8 cellular contexts compared by ENCODE assay signal in the genomic region with DNA sequence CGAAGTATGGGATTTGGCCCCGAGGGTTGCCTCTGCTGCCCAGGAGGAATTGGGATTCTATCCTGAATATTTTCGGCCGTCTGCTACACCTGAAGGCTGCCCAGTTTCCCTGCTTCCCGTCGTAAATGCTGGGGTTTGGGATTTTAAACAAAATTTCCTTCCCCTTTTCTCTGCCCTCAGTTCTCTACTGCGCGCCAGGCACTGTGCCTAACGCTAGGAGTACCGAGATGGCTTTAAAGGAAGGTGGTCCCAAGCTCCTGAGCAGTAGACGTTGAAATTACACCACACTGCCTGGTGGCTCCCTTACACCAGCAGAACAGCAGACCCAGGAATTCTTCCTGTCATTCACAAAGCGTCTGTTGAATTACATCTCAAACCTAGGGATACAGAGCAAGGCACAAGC. TPM values are rescaled to one million over a fixed set of nuclear protein-coding genes. Genes with fewer than 3 reads are reported as not detected.
DNase-seq lines count a peak whose midpoint lies in the region; ATAC-seq and FAIRE-seq lines count a peak whose summit lies in the region.

No MANE protein-coding gene starts in this region.

- peak overlapping the region; percentile 65 for H3K27ac Mint-ChIP-seq in activated CD4-positive, alpha-beta T cell treated with anti-CD3 and anti-CD28 coated beads for 36 hours
- peak overlapping the region; percentile 88 to 99 (median 98) for H3K27ac Mint-ChIP-seq in naive B cell

- no peaks in the 10 kb centered on the region for H3K27me3 ChIP-seq in effector memory CD4-positive, alpha-beta T cell (replicated peaks; ENCODE audit: control insufficient read depth, insufficient read depth, low read length, poor library complexity, severe bottlenecking)

- H3K27me3 Mint-ChIP-seq in activated CD4-positive, alpha-beta T cell treated with anti-CD3 and anti-CD28 coated beads for 36 hours, result no peaks in the 10 kb centered on the region
- H3K27me3 Mint-ChIP-seq in naive B cell, result no peaks in the 10 kb centered on the region

- no peak for FAIRE-seq in GM19239 (lab: Jason Lieb, UNC)

- intact Hi-C loops in activated CD4-positive, alpha-beta T cell treated with anti-CD3 and anti-CD28 coated beads for 36 hours (cut with DNase I, micrococcal nuclease), result loop anchor here (1.0 to 10.0 kb wide), 15 partner anchors 76 to 1459 kb away; partner anchors contain the start of genes CRY1 (in 1 of the 2), FICD (in 1 of the 2), ISCU (in 1 of the 2) and POLR3B (in 1 of the 2)

- peak overlapping the region; percentile 72 for H3K27ac ChIP-seq in effector memory CD4-positive, alpha-beta T cell (ENCODE audit: insufficient read depth, low read length, poor library complexity, severe bottlenecking)

- H3K36me3 ChIP-seq in effector memory CD4-positive, alpha-beta T cell (ENCODE audit: control insufficient read depth, insufficient read depth, low read length), result peaks cover 13% of the 10 kb centered on the region

- POLR2A ChIA-PET in activated CD4-positive, alpha-beta T cell treated with anti-CD3 and anti-CD28 coated beads for 36 hours (lab: Charles Lee), result no interaction called here

- peaks cover 24% of the 10 kb centered on the region for H3K36me3 Mint-ChIP-seq in activated CD4-positive, alpha-beta T cell treated with anti-CD3 and anti-CD28 coated beads for 36 hours (ENCODE audit: low read depth)
- peaks cover 0 to 4% of the 10 kb centered on the region in 2 donors for H3K36me3 Mint-ChIP-seq in naive B cell

- peak overlapping the region; percentile 92 for H3K4me3 Mint-ChIP-seq in activated CD4-positive, alpha-beta T cell treated with anti-CD3 and anti-CD28 coated beads for 36 hours
- H3K4me3 Mint-ChIP-seq in naive B cell, result peak overlapping the region; percentile 85 to 94 (median 90)

- no peaks in the 10 kb centered on the region for H3K9me3 Mint-ChIP-seq in activated CD4-positive, alpha-beta T cell treated with anti-CD3 and anti-CD28 coated beads for 36 hours (ENCODE audit: low read depth)
- H3K9me3 Mint-ChIP-seq in naive B cell, result no peaks in the 10 kb centered on the region

- H3K4me1 ChIP-seq in effector memory CD4-positive, alpha-beta T cell (ENCODE audit: control insufficient read depth, insufficient read depth, low read length, poor library complexity, severe bottlenecking), result peaks cover 24% of the 10 kb centered on the region

- peaks cover 27% of the 10 kb centered on the region for H3K4me1 Mint-ChIP-seq in activated CD4-positive, alpha-beta T cell treated with anti-CD3 and anti-CD28 coated beads for 36 hours
- H3K4me1 Mint-ChIP-seq in naive B cell, result peaks cover 17 to 33% (median 28%) of the 10 kb centered on the region in 3 donors

- no peaks in the 10 kb centered on the region for H3K9me3 ChIP-seq in effector memory CD4-positive, alpha-beta T cell (ENCODE audit: control insufficient read depth, low read length)

- CTCF ChIA-PET in activated CD4-positive, alpha-beta T cell treated with anti-CD3 and anti-CD28 coated beads for 36 hours (lab: Charles Lee), result interaction anchor here (3.1 kb wide), 1 partner anchor 151 kb away, joined by 12 read pairs; no protein-coding TSS in a partner anchor

- no peak for ATAC-seq in activated CD4-positive, alpha-beta T cell treated with anti-CD3 and anti-CD28 coated beads for 36 hours
- peak in 1 of 2 donors; percentile 13 for ATAC-seq in naive B cell (ENCODE audit: low read depth in 2 of 2)

- peak overlapping the region; percentile 71 for H3K4me3 ChIP-seq in effector memory CD4-positive, alpha-beta T cell (ENCODE audit: insufficient read depth, low read depth, low read length, poor library complexity, severe bottlenecking)

- DNase-seq in activated CD4-positive, alpha-beta T cell treated with anti-CD3 and anti-CD28 coated beads for 36 hours, result peak; percentile 25
- no peak for DNase-seq in activated CD4-positive, alpha-beta T cell treated with anti-CD3 and anti-CD28 coated beads, Interleukin-2, amount 50 U/mL, for 1 hour
- DNase-seq in RPMI8226 (peak; percentile 26), naive B cell (no peak), GM19239 (ENCODE audit: insufficient read length, low spot score) (no peak), NCI-H1436 (lab: John Stamatoyannopoulos, UW) (no peak), HT-29 (ENCODE audit: low spot score) (no peak)
- DNase-seq in effector memory CD4-positive, alpha-beta T cell, result no peak

RNA-seq across cellular contexts. Expression of gene PRDM4, which starts 0.6 kb away (rescaled TPM):
- 10 to 100 TPM; 27.5 to 29.7 TPM for total RNA-seq in activated CD4-positive, alpha-beta T cell treated with anti-CD3 and anti-CD28 coated beads for 36 hours
- polyA plus RNA-seq in naive B cell (ENCODE audit: low read depth in 6 of 6), result 10 to 100 TPM; 27.0 to 59.2 (median 33.3) TPM
- 28.1 and 35.5 TPM in 2 replicates for total RNA-seq in HT-29 (2014; rRNA removed; shearing (Covaris generic))

RNA-seq across cellular contexts. Expression of gene ASCL4, which starts 13.0 kb away (rescaled TPM):
- total RNA-seq in activated CD4-positive, alpha-beta T cell treated with anti-CD3 and anti-CD28 coated beads for 36 hours, result not detected
- polyA plus RNA-seq in naive B cell (ENCODE audit: low read depth in 6 of 6), result not detected
- not detected in 2 replicates for total RNA-seq in HT-29 (2014; rRNA removed; shearing (Covaris generic))

Comparison
In these comparisons a context has a peak if more than half of its experiments do, and no peak if none do; other contexts are left out.
1. DNase-seq: peak in activated CD4-positive, alpha-beta T cell treated with anti-CD3 and anti-CD28 coated beads for 36 hours (single experiment) and RPMI8226 (single experiment); none in activated CD4-positive, alpha-beta T cell treated with anti-CD3 and anti-CD28 coated beads, Interleukin-2, amount 50 U/mL, for 1 hour (single experiment), effector memory CD4-positive, alpha-beta T cell (0 of 3), naive B cell (single experiment), GM19239 (single experiment), NCI-H1436 (single experiment) and HT-29 (single experiment).